Comparison of ENCODE assay signal across 17 cellular contexts in genomic region chr3:100129944-100130343, GRCh38.
"Had no signal": no experiment of that assay in that cellular context is flagged by ENCODE, and none has a peak within 500 bp of the region (broad histone marks: within the 10 kb centered on the region; RNA-seq: fewer than 3 reads in every experiment).

No MANE protein-coding gene starts in this region.

- H3K9me3 ChIP-seq: prostate gland, transverse colon had no signal

- H3K4me1 Mint-ChIP-seq: immature natural killer cell had no signal

- H3K4me3 Mint-ChIP-seq: activated T-helper 1 cell treated with anti-CD3 and anti-CD28 coated beads, Interleukin-12 subunit alpha, Interleukin-12 subunit beta, Interleukin-2, Interleukin-4 antibody, amounts not matched to agents 30 ng/mL and 10 ng/mL and 1 ng/mL, durations not matched to agents 14 hours and 24 hours and 36 hours; immature natural killer cell; nephron progenitor cell had no signal

- H3K4me3 ChIP-seq: prostate gland, smooth muscle cell, transverse colon had no signal

- FAIRE-seq: TTC549 had no signal

- H3K27ac ChIP-seq: foreskin keratinocyte, prostate gland, transverse colon had no signal

- DNase-seq: activated CD4-positive, alpha-beta T cell treated with anti-CD3 and anti-CD28 coated beads, Interleukin-2, amount 50 U/mL, for 1 hour; activated CD8-positive, alpha-beta memory T cell treated with anti-CD3 and anti-CD28 coated beads for 24 hours; activated naive CD4-positive, alpha-beta T cell treated with Interleukin-2 at 50 U/mL for 16 hours; aorta; effector CD8-positive, alpha-beta T cell; foreskin keratinocyte; immature natural killer cell; nephron progenitor cell; occipital lobe; right cardiac atrium; stimulated activated naive CD8-positive, alpha-beta T cell treated with anti-CD3 and anti-CD28 coated beads, Interleukin-15, Interleukin-2, amounts not matched to agents 100 U/mL and 50 U/mL, for 24 hours; T-helper 2 cell; transverse colon had no signal

- H3K27ac Mint-ChIP-seq: activated T-helper 1 cell treated with anti-CD3 and anti-CD28 coated beads, Interleukin-12 subunit alpha, Interleukin-12 subunit beta, Interleukin-2, Interleukin-4 antibody, amounts not matched to agents 30 ng/mL and 10 ng/mL and 1 ng/mL, durations not matched to agents 14 hours and 24 hours and 36 hours; immature natural killer cell; nephron progenitor cell had no signal

- H3K27me3 ChIP-seq: foreskin keratinocyte, transverse colon had no signal

- H3K9me3 Mint-ChIP-seq: activated T-helper 1 cell treated with anti-CD3 and anti-CD28 coated beads, Interleukin-12 subunit alpha, Interleukin-12 subunit beta, Interleukin-2, Interleukin-4 antibody, amounts not matched to agents 30 ng/mL and 10 ng/mL and 1 ng/mL, durations not matched to agents 14 hours and 24 hours and 36 hours; immature natural killer cell; nephron progenitor cell had no signal

- H3K4me2 ChIP-seq: smooth muscle cell had no signal

- H3K4me1 ChIP-seq: foreskin keratinocyte, prostate gland had no signal

- H3K36me3 ChIP-seq: prostate gland, transverse colon had no signal

- H3K36me3 Mint-ChIP-seq: immature natural killer cell had no signal
